Comparison of ENCODE assay signal across 1 cellular context in the genomic region with DNA sequence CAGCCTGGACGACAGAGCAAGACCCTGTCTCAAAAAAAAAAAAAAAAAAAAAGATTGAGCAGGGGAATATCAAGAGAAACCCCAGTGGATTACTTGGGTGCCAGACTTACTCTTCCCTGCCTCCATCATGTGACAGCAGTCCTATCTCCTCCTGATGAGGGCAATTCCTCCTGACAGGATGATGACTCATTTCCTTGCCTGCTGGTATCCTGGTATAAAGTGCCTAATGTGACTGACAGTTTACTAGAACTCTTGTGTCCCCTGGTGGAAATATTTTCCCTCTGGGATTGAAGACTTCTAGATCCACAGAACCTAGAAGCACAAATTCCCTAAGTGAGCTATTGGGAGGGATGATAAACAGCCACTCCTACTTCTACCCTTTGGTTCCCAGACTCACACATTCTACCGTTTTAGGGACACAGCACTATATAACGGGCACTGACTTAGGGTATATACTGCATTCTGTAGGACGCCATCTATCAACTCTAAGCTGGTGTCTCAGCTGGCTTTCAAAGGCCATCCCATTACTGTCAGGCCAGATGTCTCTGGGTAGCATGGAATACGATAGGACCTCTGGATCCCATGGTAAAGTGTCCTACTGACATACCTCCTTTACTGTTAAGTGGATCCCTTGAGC.
TF ChIP-seq lines count a peak whose summit lies in the region.

No MANE protein-coding gene starts in this region.

TF ChIP-seq in K562, 482 proteins besides CTCF, POLR2A, EP300 and RAD21 (continued from another document and continues in another):
- TF ChIP-seq ZBTB2 (IDR thresholded peaks at IDR 0.05) (peak; percentile 53; the same call in 1 of the 2 replicates), ZNF347 (CRISPR knock-in tag; IDR thresholded peaks at IDR 0.05; ENCODE audit: low read depth) (no peak), GMEB1 (CRISPR knock-in tag; IDR thresholded peaks at IDR 0.05) (no peak), BMI1 (IDR thresholded peaks at IDR 0.05; ENCODE audit: low read length) (no peak), ZNF444 (CRISPR knock-in tag; IDR thresholded peaks at IDR 0.05) (no peak), ZNF23 (CRISPR knock-in tag; IDR thresholded peaks at IDR 0.05) (no peak), THRAP3 (IDR thresholded peaks at IDR 0.05; ENCODE audit: borderline replicate concordance) (no peak), ERF (CRISPR knock-in tag; IDR thresholded peaks at IDR 0.05) (no peak), NBN (IDR thresholded peaks at IDR 0.05; ENCODE audit: low read depth) (no peak), ARID2 (IDR thresholded peaks at IDR 0.05) (peak; percentile 53; the same call in 1 of the 2 replicates), ZBTB8A (IDR thresholded peaks at IDR 0.05; ENCODE audit: partially characterized antibody) (no peak), ZC3H8 (IDR thresholded peaks at IDR 0.05) (no peak), ZNF133 (CRISPR knock-in tag; IDR thresholded peaks at IDR 0.05) (no peak), MBD2 (IDR thresholded peaks at IDR 0.05; ENCODE audit: borderline replicate concordance, low read depth) (no peak), LCOR (CRISPR knock-in tag; IDR thresholded peaks at IDR 0.05) (0 out of 2 replicates have a peak, but pooled peaks have one; percentile 30), XRCC3 (IDR thresholded peaks at IDR 0.05) (no peak), ARID3A (IDR thresholded peaks at IDR 0.05; ENCODE audit: borderline replicate concordance, low read depth, low read length) (0 out of 2 replicates have a peak, but pooled peaks have one; percentile 76), ARNT (IDR thresholded peaks at IDR 0.05) (0 out of 4 replicates have a peak, but pooled peaks of 1 of the 2 experiments have one; percentile 45), ZNF282 (CRISPR knock-in tag; IDR thresholded peaks at IDR 0.05) (no peak), HDAC2 (IDR thresholded peaks at IDR 0.05) (peak; percentile 47), LEF1 (IDR thresholded peaks at IDR 0.05) (peak; percentile 40; the same call in 1 of the 2 replicates), ZNF174 (CRISPR knock-in tag; IDR thresholded peaks at IDR 0.05) (no peak), GTF3C2 (IDR thresholded peaks at IDR 0.05; ENCODE audit: borderline replicate concordance, extremely low read depth, insufficient read length) (no peak), XRCC4 (IDR thresholded peaks at IDR 0.05; ENCODE audit: extremely low read depth, insufficient read depth, insufficient read length) (no peak), POLR2AphosphoS2 (IDR thresholded peaks at IDR 0.05; ENCODE audit: low read length) (no peak), POLR3G (IDR thresholded peaks at IDR 0.05; ENCODE audit: extremely low read depth, insufficient read length, insufficient replicate concordance) (no peak), NR2C2 (CRISPR knock-in tag; IDR thresholded peaks at IDR 0.05) (no peak), NR2C2 (tag; IDR thresholded peaks at IDR 0.05) (peak; percentile 62), DIDO1 (tag; IDR thresholded peaks at IDR 0.05; ENCODE audit: low read depth) (no peak), MECOM (CRISPR knock-in tag; IDR thresholded peaks at IDR 0.05) (peak; percentile 64; the same call in 1 of the 2 replicates), KLF16 (IDR thresholded peaks at IDR 0.05) (0 out of 2 replicates have a peak, but pooled peaks have one; percentile 26), TAF9B (IDR thresholded peaks at IDR 0.05; ENCODE audit: partially characterized antibody) (peak; percentile 57), NUFIP1 (IDR thresholded peaks at IDR 0.05; ENCODE audit: partially characterized antibody) (no peak)
- TF ChIP-seq, protein P1, sequence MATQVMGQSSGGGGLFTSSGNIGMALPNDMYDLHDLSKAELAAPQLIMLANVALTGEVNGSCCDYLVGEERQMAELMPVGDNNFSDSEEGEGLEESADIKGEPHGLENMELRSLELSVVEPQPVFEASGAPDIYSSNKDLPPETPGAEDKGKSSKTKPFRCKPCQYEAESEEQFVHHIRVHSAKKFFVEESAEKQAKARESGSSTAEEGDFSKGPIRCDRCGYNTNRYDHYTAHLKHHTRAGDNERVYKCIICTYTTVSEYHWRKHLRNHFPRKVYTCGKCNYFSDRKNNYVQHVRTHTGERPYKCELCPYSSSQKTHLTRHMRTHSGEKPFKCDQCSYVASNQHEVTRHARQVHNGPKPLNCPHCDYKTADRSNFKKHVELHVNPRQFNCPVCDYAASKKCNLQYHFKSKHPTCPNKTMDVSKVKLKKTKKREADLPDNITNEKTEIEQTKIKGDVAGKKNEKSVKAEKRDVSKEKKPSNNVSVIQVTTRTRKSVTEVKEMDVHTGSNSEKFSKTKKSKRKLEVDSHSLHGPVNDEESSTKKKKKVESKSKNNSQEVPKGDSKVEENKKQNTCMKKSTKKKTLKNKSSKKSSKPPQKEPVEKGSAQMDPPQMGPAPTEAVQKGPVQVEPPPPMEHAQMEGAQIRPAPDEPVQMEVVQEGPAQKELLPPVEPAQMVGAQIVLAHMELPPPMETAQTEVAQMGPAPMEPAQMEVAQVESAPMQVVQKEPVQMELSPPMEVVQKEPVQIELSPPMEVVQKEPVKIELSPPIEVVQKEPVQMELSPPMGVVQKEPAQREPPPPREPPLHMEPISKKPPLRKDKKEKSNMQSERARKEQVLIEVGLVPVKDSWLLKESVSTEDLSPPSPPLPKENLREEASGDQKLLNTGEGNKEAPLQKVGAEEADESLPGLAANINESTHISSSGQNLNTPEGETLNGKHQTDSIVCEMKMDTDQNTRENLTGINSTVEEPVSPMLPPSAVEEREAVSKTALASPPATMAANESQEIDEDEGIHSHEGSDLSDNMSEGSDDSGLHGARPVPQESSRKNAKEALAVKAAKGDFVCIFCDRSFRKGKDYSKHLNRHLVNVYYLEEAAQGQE (CRISPR knock-in tag; IDR thresholded peaks at IDR 0.05; ENCODE audit: low read depth): no peak
- TF ChIP-seq, protein P2, sequence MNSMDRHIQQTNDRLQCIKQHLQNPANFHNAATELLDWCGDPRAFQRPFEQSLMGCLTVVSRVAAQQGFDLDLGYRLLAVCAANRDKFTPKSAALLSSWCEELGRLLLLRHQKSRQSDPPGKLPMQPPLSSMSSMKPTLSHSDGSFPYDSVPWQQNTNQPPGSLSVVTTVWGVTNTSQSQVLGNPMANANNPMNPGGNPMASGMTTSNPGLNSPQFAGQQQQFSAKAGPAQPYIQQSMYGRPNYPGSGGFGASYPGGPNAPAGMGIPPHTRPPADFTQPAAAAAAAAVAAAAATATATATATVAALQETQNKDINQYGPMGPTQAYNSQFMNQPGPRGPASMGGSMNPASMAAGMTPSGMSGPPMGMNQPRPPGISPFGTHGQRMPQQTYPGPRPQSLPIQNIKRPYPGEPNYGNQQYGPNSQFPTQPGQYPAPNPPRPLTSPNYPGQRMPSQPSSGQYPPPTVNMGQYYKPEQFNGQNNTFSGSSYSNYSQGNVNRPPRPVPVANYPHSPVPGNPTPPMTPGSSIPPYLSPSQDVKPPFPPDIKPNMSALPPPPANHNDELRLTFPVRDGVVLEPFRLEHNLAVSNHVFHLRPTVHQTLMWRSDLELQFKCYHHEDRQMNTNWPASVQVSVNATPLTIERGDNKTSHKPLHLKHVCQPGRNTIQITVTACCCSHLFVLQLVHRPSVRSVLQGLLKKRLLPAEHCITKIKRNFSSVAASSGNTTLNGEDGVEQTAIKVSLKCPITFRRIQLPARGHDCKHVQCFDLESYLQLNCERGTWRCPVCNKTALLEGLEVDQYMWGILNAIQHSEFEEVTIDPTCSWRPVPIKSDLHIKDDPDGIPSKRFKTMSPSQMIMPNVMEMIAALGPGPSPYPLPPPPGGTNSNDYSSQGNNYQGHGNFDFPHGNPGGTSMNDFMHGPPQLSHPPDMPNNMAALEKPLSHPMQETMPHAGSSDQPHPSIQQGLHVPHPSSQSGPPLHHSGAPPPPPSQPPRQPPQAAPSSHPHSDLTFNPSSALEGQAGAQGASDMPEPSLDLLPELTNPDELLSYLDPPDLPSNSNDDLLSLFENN (IDR thresholded peaks at IDR 0.05; ENCODE audit: low read depth in 2 of 2, low read length in 2 of 2): no peak
- TF ChIP-seq, protein P3, sequence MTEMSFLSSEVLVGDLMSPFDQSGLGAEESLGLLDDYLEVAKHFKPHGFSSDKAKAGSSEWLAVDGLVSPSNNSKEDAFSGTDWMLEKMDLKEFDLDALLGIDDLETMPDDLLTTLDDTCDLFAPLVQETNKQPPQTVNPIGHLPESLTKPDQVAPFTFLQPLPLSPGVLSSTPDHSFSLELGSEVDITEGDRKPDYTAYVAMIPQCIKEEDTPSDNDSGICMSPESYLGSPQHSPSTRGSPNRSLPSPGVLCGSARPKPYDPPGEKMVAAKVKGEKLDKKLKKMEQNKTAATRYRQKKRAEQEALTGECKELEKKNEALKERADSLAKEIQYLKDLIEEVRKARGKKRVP (CRISPR knock-in tag; IDR thresholded peaks at IDR 0.05): 0 out of 2 replicates have a peak, but pooled peaks have one; percentile 24
- TF ChIP-seq, protein P4, sequence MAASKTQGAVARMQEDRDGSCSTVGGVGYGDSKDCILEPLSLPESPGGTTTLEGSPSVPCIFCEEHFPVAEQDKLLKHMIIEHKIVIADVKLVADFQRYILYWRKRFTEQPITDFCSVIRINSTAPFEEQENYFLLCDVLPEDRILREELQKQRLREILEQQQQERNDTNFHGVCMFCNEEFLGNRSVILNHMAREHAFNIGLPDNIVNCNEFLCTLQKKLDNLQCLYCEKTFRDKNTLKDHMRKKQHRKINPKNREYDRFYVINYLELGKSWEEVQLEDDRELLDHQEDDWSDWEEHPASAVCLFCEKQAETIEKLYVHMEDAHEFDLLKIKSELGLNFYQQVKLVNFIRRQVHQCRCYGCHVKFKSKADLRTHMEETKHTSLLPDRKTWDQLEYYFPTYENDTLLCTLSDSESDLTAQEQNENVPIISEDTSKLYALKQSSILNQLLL (CRISPR knock-in tag; IDR thresholded peaks at IDR 0.05; ENCODE audit: borderline replicate concordance): no peak
- TF ChIP-seq, protein P5, sequence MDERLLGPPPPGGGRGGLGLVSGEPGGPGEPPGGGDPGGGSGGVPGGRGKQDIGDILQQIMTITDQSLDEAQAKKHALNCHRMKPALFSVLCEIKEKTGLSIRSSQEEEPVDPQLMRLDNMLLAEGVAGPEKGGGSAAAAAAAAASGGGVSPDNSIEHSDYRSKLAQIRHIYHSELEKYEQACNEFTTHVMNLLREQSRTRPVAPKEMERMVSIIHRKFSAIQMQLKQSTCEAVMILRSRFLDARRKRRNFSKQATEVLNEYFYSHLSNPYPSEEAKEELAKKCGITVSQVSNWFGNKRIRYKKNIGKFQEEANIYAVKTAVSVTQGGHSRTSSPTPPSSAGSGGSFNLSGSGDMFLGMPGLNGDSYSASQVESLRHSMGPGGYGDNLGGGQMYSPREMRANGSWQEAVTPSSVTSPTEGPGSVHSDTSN (CRISPR knock-in tag; IDR thresholded peaks at IDR 0.05; ENCODE audit: low read depth): peak; percentile 34
- TF ChIP-seq, protein P5 (tag; conservative IDR thresholded peaks at IDR 0.05; ENCODE audit: low read depth): peak; percentile 64
